ENCODE assay signal across 7 cellular contexts in the genomic region with DNA sequence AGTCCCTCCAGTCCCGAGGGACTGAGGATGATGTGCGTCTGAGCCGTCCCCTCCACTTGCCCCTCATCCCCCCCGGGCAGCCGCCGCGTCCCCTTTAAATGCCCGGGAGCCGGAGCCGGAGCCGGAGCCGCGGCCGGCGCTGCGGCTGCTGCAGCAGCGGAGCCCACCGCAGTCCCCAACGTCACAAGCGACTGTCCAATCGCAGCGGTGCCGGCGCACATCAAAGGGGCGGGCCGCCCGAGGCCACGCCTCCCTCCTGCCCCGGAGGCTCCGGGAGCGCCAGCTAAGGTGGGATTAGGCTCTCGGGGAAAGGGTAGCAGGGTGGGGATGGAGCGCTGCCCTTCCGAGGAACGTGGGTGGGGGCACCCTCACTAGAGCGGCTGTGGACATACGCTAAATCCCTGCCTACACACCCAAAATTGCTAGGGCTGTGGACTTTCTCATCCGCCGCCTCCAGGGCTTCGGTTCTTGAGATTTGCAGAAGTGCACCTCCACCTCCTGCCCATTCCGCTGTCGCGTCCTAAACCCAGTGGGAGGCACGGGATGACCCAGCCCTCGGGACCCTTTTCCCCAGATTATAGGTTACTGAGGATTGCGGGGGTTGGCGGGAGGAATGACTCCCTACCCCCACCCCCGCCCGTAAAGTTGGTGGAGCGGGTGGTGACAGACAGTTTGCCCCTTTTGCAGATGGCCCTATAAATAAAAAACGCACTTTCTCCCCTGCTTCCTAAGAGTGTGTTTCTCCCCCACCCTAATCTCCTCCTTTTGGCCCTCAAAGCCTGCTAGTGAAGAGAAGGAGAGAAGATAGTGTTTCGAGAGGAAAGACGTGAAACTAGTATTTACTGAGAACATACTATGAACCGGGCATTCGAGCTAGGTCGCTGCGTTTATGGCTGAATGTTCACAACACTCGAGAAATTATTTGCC. TPM values are rescaled to one million over a fixed set of nuclear protein-coding genes. Genes with fewer than 3 reads are reported as not detected.
DNase-seq lines count a peak whose midpoint lies in the region; ATAC-seq and TF ChIP-seq lines count a peak whose summit lies in the region.

Gene PHOSPHO1, minus strand, starts transcription at position 152 of the 927 bp plus-strand sequence. CDS start 4,096 bp downstream, outside the sequence.

- in situ Hi-C loops in brain microvascular endothelial cell (cut with HindIII; ENCODE audit: low pct_ligation_motif_present, low sequenced_read_pairs): no loop called here

- H3K9me3 ChIP-seq in iPS-20b (ENCODE audit: insufficient read depth, low read depth, low read length): no peaks in the 10 kb centered on the region
- H3K9me3 ChIP-seq in skeletal muscle tissue (ENCODE audit: control insufficient read depth in 3 of 3, low read length in 3 of 3): no peaks in the 10 kb centered on the region

- H3K36me3 ChIP-seq in brain microvascular endothelial cell (replicated peaks): no peaks in the 10 kb centered on the region
- H3K36me3 ChIP-seq in iPS-20b (ENCODE audit: insufficient read depth, low read depth, low read length): no peaks in the 10 kb centered on the region
- no peaks in the 10 kb centered on the region for H3K36me3 ChIP-seq in skeletal muscle tissue (ENCODE audit: control insufficient read depth in 3 of 3, insufficient read depth in 3 of 3, low read length in 3 of 3)

- H3K4me1 ChIP-seq in iPS-20b (ENCODE audit: insufficient read depth, low read length) (no peaks in the 10 kb centered on the region), skeletal muscle tissue (ENCODE audit: control insufficient read depth in 3 of 3, insufficient read depth in 3 of 3, low read length in 3 of 3) (peaks cover 14 to 27% (median 22%) of the 10 kb centered on the region in 3 donors)

- peak; percentile 89 for ATAC-seq in HG02852 (IDR thresholded peaks at IDR 0.05; ENCODE audit: unreplicated experiment)

- DNase-seq in NCI-H1694 treated with DMSO at 0.1 percent for 48 hours (lab: John Stamatoyannopoulos, UW): peak; percentile 27
- peak; percentile 83 for DNase-seq in UCSD-AML1 (lab: John Stamatoyannopoulos, UW; ENCODE audit: unreplicated experiment)
- DNase-seq in brain microvascular endothelial cell: peak; percentile 69

- H3K27me3 ChIP-seq in brain microvascular endothelial cell (replicated peaks): peaks cover under 1% of the 10 kb centered on the region
- peaks cover 57% of the 10 kb centered on the region for H3K27me3 ChIP-seq in iPS-20b (ENCODE audit: insufficient read depth, low read length)
- peaks cover 5 to 33% (median 11%) of the 10 kb centered on the region in 3 donors for H3K27me3 ChIP-seq in skeletal muscle tissue (ENCODE audit: control insufficient read depth in 3 of 3, insufficient read depth in 3 of 3, low read length in 3 of 3)

- H3K9ac ChIP-seq in iPS-20b (ENCODE audit: low read depth, low read length) (no peak within 1 kb of the TSS; the same call in 1 of the 2 replicates), skeletal muscle tissue (ENCODE audit: low read depth in 1 of 3, low read length in 3 of 3) (peak within 1 kb of the TSS; percentile 58 to 79 (median 79))

- peak within 1 kb of the TSS; percentile 76 for H3K4me3 ChIP-seq in brain microvascular endothelial cell (ENCODE audit: low read depth, low read length)
- peak within 1 kb of the TSS; percentile 85 for H3K4me3 ChIP-seq in iPS-20b (ENCODE audit: low read length)
- peak within 1 kb of the TSS; percentile 85 to 87 (median 86) for H3K4me3 ChIP-seq in skeletal muscle tissue (ENCODE audit: low read length in 3 of 3)

- H3K27ac ChIP-seq in brain microvascular endothelial cell: no peak within 1 kb of the TSS
- H3K27ac ChIP-seq in iPS-20b (ENCODE audit: low read length): no peak within 1 kb of the TSS
- H3K27ac ChIP-seq in skeletal muscle tissue (ENCODE audit: low read depth, low read length): peak within 1 kb of the TSS; percentile 54

- TF ChIP-seq POLR2A in GM15510 (IDR thresholded peaks at IDR 0.05; ENCODE audit: borderline replicate concordance, extremely low read depth, insufficient read length): peak; percentile 16

- no peak for TF ChIP-seq CTCF in brain microvascular endothelial cell (IDR thresholded peaks at IDR 0.05; ENCODE audit: low read depth, low read length, missing control alignments)

RNA-seq across cellular contexts. Expression of gene PHOSPHO1, which starts in this region (rescaled TPM):
- 13.6 TPM for total RNA-seq in skeletal muscle tissue

Comparison
In these comparisons a context has a peak if more than half of its experiments do, and no peak if none do; other contexts are left out.
1. DNase-seq: peak in every context shown above with its lines; median percentile 83 in UCSD-AML1; 69 in brain microvascular endothelial cell; 27 in NCI-H1694 treated with DMSO at 0.1 percent for 48 hours.